Comparison of ENCODE assay signal across 9 cellular contexts in the genomic region with DNA sequence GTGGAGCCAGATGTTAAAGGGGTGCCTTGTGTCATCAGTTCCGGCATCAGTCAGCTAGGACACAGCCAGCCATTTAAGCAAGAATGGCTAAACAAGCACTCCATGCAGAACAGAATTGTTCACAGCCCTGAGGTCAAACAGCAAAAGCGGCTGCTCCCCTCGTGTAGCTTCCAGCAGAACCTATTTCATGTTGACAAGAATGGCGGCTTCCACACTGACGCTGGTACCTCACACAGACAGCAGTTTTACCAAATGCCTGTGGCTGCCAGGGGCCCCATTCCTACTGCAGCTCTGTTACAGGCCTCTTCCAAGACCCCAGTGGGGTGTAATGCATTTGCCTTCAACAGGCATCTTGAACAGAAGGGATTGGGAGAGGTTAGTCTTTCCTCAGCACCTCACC.
A peak's percentile ranks its signal among the peaks of the same experiment; 100 is the strongest.
DNase-seq lines count a peak whose midpoint lies in the region; TF ChIP-seq lines count a peak whose summit lies in the region.
"Had no signal": no experiment of that assay in that cellular context is flagged by ENCODE, and none has a peak within 500 bp of the region (broad histone marks: within the 10 kb centered on the region; RNA-seq: fewer than 3 reads in every experiment).

No MANE protein-coding gene starts in this region.

- H3K27me3 ChIP-seq in sigmoid colon (no peaks in the 10 kb centered on the region), BE2C (no peaks in the 10 kb centered on the region)

- H3K27ac ChIP-seq in sigmoid colon: no peak overlapping the region
- H3K27ac ChIP-seq: KMS-11 had no signal

- TF ChIP-seq CTCF in sigmoid colon (IDR thresholded peaks at IDR 0.05): no peak
- TF ChIP-seq CTCF in BE2C (IDR thresholded peaks at IDR 0.05; ENCODE audit: low read depth, low read length): no peak

- H3K9me3 ChIP-seq in sigmoid colon (no peaks in the 10 kb centered on the region), BE2C (no peaks in the 10 kb centered on the region)

- TF ChIP-seq EP300 in sigmoid colon (IDR thresholded peaks at IDR 0.05): no peak

- H3K4me1 ChIP-seq in sigmoid colon (no peaks in the 10 kb centered on the region), BE2C (no peaks in the 10 kb centered on the region)

- intact Hi-C loops in sigmoid colon (cut with DNase I): no loop called here

- TF ChIP-seq POLR2A in sigmoid colon (IDR thresholded peaks at IDR 0.05): no peak

- H3K4me3 ChIP-seq in sigmoid colon (no peak overlapping the region), BE2C (ENCODE audit: low read depth, low read length) (no peak overlapping the region)

- peak; percentile 40 for DNase-seq in NCI-H2029 (lab: John Stamatoyannopoulos, UW)
- DNase-seq in NCI-H2029 treated with DMSO at 0.1 percent for 48 hours (lab: John Stamatoyannopoulos, UW): no peak
- DNase-seq in DMS79 (lab: John Stamatoyannopoulos, UW): peak; percentile 66
- DNase-seq in NCI-H748 treated with DMSO at 0.1 percent for 48 hours (lab: John Stamatoyannopoulos, UW): peak; percentile 86
- peak; percentile 27 for DNase-seq in sigmoid colon
- DNase-seq in stimulated activated CD4-positive, alpha-beta T cell treated with anti-CD3 and anti-CD28 coated beads, Interleukin-4, amount 100 ng/mL, for 1 hour: no peak
- DNase-seq in BE2C: no peak
- DNase-seq: H7 had no signal

- H3K36me3 ChIP-seq in sigmoid colon (peaks cover 0 to 12% (median 4%) of the 10 kb centered on the region in 4 donors), BE2C (no peaks in the 10 kb centered on the region)

- 96 to 98% methylated on average over 5 of the region's 5 CpGs for WGBS in sigmoid colon, 2 donors

Comparison
In these comparisons a context has a peak if more than half of its experiments do, and no peak if none do; other contexts are left out.
1. DNase-seq: peak in NCI-H2029 (single experiment), DMS79 (single experiment), NCI-H748 treated with DMSO at 0.1 percent for 48 hours (single experiment) and sigmoid colon (single experiment); none in NCI-H2029 treated with DMSO at 0.1 percent for 48 hours (single experiment), stimulated activated CD4-positive, alpha-beta T cell treated with anti-CD3 and anti-CD28 coated beads, Interleukin-4, amount 100 ng/mL, for 1 hour (single experiment) and BE2C (single experiment).